1 cellular context compared by ENCODE assay signal in the genomic region with DNA sequence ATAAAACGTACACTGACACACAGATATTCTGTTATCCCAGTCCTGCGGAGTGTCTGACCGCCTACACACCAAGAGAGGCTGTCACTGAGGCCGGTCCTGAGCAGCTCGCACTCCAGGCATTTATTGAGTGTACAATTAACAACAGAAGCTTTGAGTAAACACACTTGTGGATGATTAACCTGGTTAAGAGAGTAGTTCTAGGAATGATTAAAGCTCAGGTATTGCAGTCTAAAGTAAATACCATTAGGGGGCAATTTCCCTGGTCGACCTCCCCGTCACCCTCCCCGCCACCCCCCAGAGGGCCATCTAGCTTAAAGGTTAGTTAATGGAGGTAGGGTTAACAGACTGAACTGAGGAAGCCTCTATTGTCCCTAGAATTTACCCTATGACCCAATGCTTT.
TF ChIP-seq lines count a peak whose summit lies in the region.

No MANE protein-coding gene starts in this region.

TF ChIP-seq in HepG2, 621 proteins besides CTCF, POLR2A, EP300 and RAD21 (continued from another document):
- no peak for TF ChIP-seq DZIP1 (CRISPR knock-in tag; IDR thresholded peaks at IDR 0.05)
- no peak for TF ChIP-seq ZNF383 (CRISPR knock-in tag; IDR thresholded peaks at IDR 0.05; ENCODE audit: borderline replicate concordance)
- TF ChIP-seq HNRNPUL1 (IDR thresholded peaks at IDR 0.05; ENCODE audit: low read depth, low read length), result no peak
- TF ChIP-seq TAF1 (CRISPR knock-in tag; IDR thresholded peaks at IDR 0.05), result no peak
- no peak for TF ChIP-seq IRF2 (CRISPR knock-in tag; IDR thresholded peaks at IDR 0.05)
- TF ChIP-seq, protein P1, sequence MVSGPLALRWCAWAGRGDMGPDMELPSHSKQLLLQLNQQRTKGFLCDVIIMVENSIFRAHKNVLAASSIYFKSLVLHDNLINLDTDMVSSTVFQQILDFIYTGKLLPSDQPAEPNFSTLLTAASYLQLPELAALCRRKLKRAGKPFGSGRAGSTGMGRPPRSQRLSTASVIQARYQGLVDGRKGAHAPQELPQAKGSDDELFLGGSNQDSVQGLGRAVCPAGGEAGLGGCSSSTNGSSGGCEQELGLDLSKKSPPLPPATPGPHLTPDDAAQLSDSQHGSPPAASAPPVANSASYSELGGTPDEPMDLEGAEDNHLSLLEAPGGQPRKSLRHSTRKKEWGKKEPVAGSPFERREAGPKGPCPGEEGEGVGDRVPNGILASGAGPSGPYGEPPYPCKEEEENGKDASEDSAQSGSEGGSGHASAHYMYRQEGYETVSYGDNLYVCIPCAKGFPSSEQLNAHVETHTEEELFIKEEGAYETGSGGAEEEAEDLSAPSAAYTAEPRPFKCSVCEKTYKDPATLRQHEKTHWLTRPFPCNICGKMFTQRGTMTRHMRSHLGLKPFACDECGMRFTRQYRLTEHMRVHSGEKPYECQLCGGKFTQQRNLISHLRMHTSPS (CRISPR knock-in tag; IDR thresholded peaks at IDR 0.05; ENCODE audit: low read depth), result no peak
- no peak for TF ChIP-seq ZSCAN22 (CRISPR knock-in tag; IDR thresholded peaks at IDR 0.05)
